ENCODE assay signal across 19 cellular contexts in the genomic region with DNA sequence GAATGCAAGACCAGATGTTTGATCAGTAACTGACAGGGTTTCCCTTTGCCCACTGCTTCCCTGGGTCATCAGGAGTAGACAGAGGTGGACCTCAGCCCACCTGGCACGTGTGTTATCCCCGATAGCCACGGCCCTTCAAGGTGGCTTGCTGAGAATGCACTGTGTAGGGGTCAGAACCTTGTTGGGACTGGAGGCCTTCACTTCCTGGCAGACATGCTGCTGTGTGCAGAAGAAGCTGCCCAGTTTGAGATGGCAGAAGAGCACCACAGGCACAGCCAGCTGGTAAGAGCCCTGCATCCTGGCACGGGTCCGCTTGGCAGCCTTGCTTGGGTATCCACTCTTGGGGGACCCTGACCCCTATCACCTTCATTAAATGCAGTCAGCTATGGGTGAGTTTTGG.
A peak's percentile ranks its signal among the peaks of the same experiment; 100 is the strongest.
DNase-seq lines count a peak whose midpoint lies in the region; ATAC-seq and TF ChIP-seq lines count a peak whose summit lies in the region.
"Had no signal": no experiment of that assay in that cellular context is flagged by ENCODE, and none has a peak within 500 bp of the region (broad histone marks: within the 10 kb centered on the region; RNA-seq: fewer than 3 reads in every experiment).

No MANE protein-coding gene starts in this region.

- H3K27me3 Mint-ChIP-seq in activated naive CD4-positive, alpha-beta T cell treated with anti-CD3 and anti-CD28 coated beads, Interleukin-2, amount 50 U/mL, for 24 hours = no peaks in the 10 kb centered on the region
- no peaks in the 10 kb centered on the region for H3K27me3 Mint-ChIP-seq in activated naive CD4-positive, alpha-beta T cell treated with anti-CD3 and anti-CD28 coated beads for 36 hours (ENCODE audit: low read depth)
- H3K27me3 Mint-ChIP-seq: CD4-positive, alpha-beta T cell had no signal

- H3K36me3 Mint-ChIP-seq in activated naive CD4-positive, alpha-beta T cell treated with anti-CD3 and anti-CD28 coated beads, Interleukin-2, amount 50 U/mL, for 24 hours = peaks cover 11% of the 10 kb centered on the region
- peaks cover 30% of the 10 kb centered on the region for H3K36me3 Mint-ChIP-seq in activated naive CD4-positive, alpha-beta T cell treated with anti-CD3 and anti-CD28 coated beads for 36 hours (ENCODE audit: low read depth)

- CTCF ChIA-PET in activated naive CD4-positive, alpha-beta T cell treated with anti-CD3 and anti-CD28 coated beads for 36 hours (lab: Charles Lee) = no interaction called here

- DNase-seq in activated naive CD4-positive, alpha-beta T cell treated with anti-CD3 and anti-CD28 coated beads for 36 hours = no peak
- DNase-seq in dorsolateral prefrontal cortex = peak in 1 of 10 donors; percentile 24
- DNase-seq: BE2C; CD4-positive, alpha-beta T cell; COR-L47; DMS153; GOT3; Kasumi-1; NCI-H2081; NCI-H2171 treated with DMSO at 0.1 percent for 48 hours; NCI-H526 treated with DMSO at 0.1 percent for 48 hours; SHP77 treated with DMSO at 0.1 percent for 48 hours had no signal

- intact Hi-C loops in activated naive CD4-positive, alpha-beta T cell treated with anti-CD3 and anti-CD28 coated beads for 36 hours (cut with micrococcal nuclease) = no loop called here
- intact Hi-C loops in dorsolateral prefrontal cortex (cut with DNase I) = loop anchor here in 1 of 2 donors (5.0 kb wide), 1 partner anchor 44 kb away; no protein-coding TSS in a partner anchor

- H3K4me1 Mint-ChIP-seq in activated naive CD4-positive, alpha-beta T cell treated with anti-CD3 and anti-CD28 coated beads, Interleukin-2, amount 50 U/mL, for 24 hours = peaks cover 14% of the 10 kb centered on the region
- peaks cover 12% of the 10 kb centered on the region for H3K4me1 Mint-ChIP-seq in activated naive CD4-positive, alpha-beta T cell treated with anti-CD3 and anti-CD28 coated beads for 36 hours (ENCODE audit: low read depth)

- H3K27ac Mint-ChIP-seq in activated naive CD4-positive, alpha-beta T cell treated with anti-CD3 and anti-CD28 coated beads, Interleukin-2, amount 50 U/mL, for 24 hours = peak overlapping the region; percentile 35
- no peak overlapping the region for H3K27ac Mint-ChIP-seq in activated naive CD4-positive, alpha-beta T cell treated with anti-CD3 and anti-CD28 coated beads for 36 hours
- H3K27ac Mint-ChIP-seq: CD4-positive, alpha-beta T cell had no signal

- no peak overlapping the region for H3K4me3 Mint-ChIP-seq in activated naive CD4-positive, alpha-beta T cell treated with anti-CD3 and anti-CD28 coated beads, Interleukin-2, amount 50 U/mL, for 24 hours
- H3K4me3 Mint-ChIP-seq in activated naive CD4-positive, alpha-beta T cell treated with anti-CD3 and anti-CD28 coated beads for 36 hours = no peak overlapping the region
- H3K4me3 Mint-ChIP-seq: CD4-positive, alpha-beta T cell had no signal

- no peak for ATAC-seq in HG03159 (IDR thresholded peaks at IDR 0.05; ENCODE audit: unreplicated experiment)
- no peak for ATAC-seq in GM18867 (IDR thresholded peaks at IDR 0.05; ENCODE audit: unreplicated experiment)

- no peaks in the 10 kb centered on the region for H3K9me3 Mint-ChIP-seq in activated naive CD4-positive, alpha-beta T cell treated with anti-CD3 and anti-CD28 coated beads, Interleukin-2, amount 50 U/mL, for 24 hours
- no peaks in the 10 kb centered on the region for H3K9me3 Mint-ChIP-seq in activated naive CD4-positive, alpha-beta T cell treated with anti-CD3 and anti-CD28 coated beads for 36 hours
- H3K9me3 Mint-ChIP-seq: CD4-positive, alpha-beta T cell had no signal

- TF ChIP-seq CTCF in VCaP (conservative IDR thresholded peaks at IDR 0.05) = no peak
- no peak for TF ChIP-seq CTCF in dorsolateral prefrontal cortex (IDR thresholded peaks at IDR 0.05 in 54 of 56, conservative IDR thresholded peaks at IDR 0.05 in 2 of 56; ENCODE audit: low read depth in 1 of 56, partially characterized antibody in 56 of 56)

- no peak overlapping the region for H3K4me3 ChIP-seq in dorsolateral prefrontal cortex
- H3K4me3 ChIP-seq: SK-N-MC had no signal

- H3K27ac ChIP-seq in VCaP = peak overlapping the region; percentile 83; the same call in 1 of the 2 replicates
- peak overlapping the region in 53 of 59 donors; percentile 16 to 96 (median 76) for H3K27ac ChIP-seq in dorsolateral prefrontal cortex
- H3K27ac ChIP-seq in temporal lobe (ENCODE audit: low read depth, low read length) = peak overlapping the region; percentile 75
- H3K27ac ChIP-seq: RWPE1, SK-N-MC had no signal

- no peaks in the 10 kb centered on the region for H3K27me3 ChIP-seq in dorsolateral prefrontal cortex
- H3K27me3 ChIP-seq: BE2C had no signal
